In the genomic region with DNA sequence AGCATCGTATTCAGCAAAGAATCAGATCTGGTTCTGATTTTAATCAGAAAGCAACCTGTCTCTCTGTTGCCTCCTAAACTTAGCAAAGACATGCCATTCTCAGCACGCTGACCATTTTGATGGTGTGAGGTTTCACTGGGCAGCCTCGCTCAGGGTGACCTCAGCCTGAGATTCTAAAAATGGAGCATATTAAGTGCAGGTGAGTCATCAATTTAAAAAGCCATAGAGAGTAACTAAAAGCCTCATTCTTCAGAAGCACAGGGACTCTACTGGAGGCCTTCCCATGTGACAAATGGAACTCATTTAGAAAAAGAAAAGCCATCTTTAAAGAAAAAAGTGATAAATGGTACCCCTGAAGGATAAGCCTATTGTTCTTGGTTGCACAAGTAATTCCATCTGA, we compare ENCODE assay signal across 9 cellular contexts.
DNase-seq lines count a peak whose midpoint lies in the region; ATAC-seq and TF ChIP-seq lines count a peak whose summit lies in the region.
"Had no signal": no experiment of that assay in that cellular context is flagged by ENCODE, and none has a peak within 500 bp of the region (broad histone marks: within the 10 kb centered on the region; RNA-seq: fewer than 3 reads in every experiment).

No MANE protein-coding gene starts in this region.

- H3K27ac ChIP-seq in GM23248 (no peak overlapping the region), upper lobe of right lung (no peak overlapping the region)

- whole genome bisulfite sequencing in GM23248 (ENCODE audit: low coverage in 1 of 2, low lambda C conversion rate in 2 of 2, missing lambda C conversion rate in 2 of 2), 2 experiments, result 0 to 1% methylated on average over 3 of the region's 3 CpGs

- H3F3A ChIP-seq in GM23248 (ENCODE audit: insufficient read depth), result peaks cover 12% of the 10 kb centered on the region; the same call in 1 of the 2 replicates

- peak; percentile 92 for DNase-seq in GM23248
- peak; percentile 8 for DNase-seq in SW480 (ENCODE audit: low spot score)
- peak; percentile 25 for DNase-seq in left cardiac atrium
- no peak for DNase-seq in upper lobe of right lung
- DNase-seq in NCI-H345 treated with DMSO at 0.1 percent for 48 hours (lab: John Stamatoyannopoulos, UW; ENCODE audit: unreplicated experiment), result no peak
- DNase-seq: activated naive CD4-positive, alpha-beta T cell treated with Interleukin-2 at 50 U/mL for 16 hours; NCI-H2171 treated with DMSO at 0.1 percent for 48 hours had no signal

- no peak for TF ChIP-seq CTCF in upper lobe of right lung (IDR thresholded peaks at IDR 0.05)

- H3K4me2 ChIP-seq in GM23248 (ENCODE audit: unreplicated experiment), result peak overlapping the region; percentile 39

- H2AFZ ChIP-seq in GM23248, result no peak overlapping the region

- H3K79me2 ChIP-seq in GM23248 (ENCODE audit: insufficient read depth), result no peaks in the 10 kb centered on the region

- H3K4me3 ChIP-seq in GM23248 (0 out of 2 replicates have a peak overlapping the region, but pooled peaks have one; percentile 4), upper lobe of right lung (no peak overlapping the region)

- in situ Hi-C loops in GM23248 (cut with MboI), result no loop called here

- no peaks in the 10 kb centered on the region for H3K9me2 ChIP-seq in GM23248 (ENCODE audit: insufficient read depth)

- no peak overlapping the region for H3K9ac ChIP-seq in GM23248

- peak; percentile 90 for ATAC-seq in left cardiac atrium
- peak; percentile 76 for ATAC-seq in upper lobe of right lung
- ATAC-seq in HG02938 (IDR thresholded peaks at IDR 0.05; ENCODE audit: unreplicated experiment), result no peak
- ATAC-seq in HG02623 (IDR thresholded peaks at IDR 0.05; ENCODE audit: unreplicated experiment), result no peak

- no peaks in the 10 kb centered on the region for H3K9me3 ChIP-seq in GM23248 (ENCODE audit: low read depth)
- no peaks in the 10 kb centered on the region for H3K9me3 ChIP-seq in upper lobe of right lung

- H3K4me1 ChIP-seq in GM23248 (ENCODE audit: insufficient read depth) (peaks cover 15% of the 10 kb centered on the region), upper lobe of right lung (no peaks in the 10 kb centered on the region)

- no peaks in the 10 kb centered on the region for H3K27me3 ChIP-seq in GM23248 (replicated peaks; ENCODE audit: insufficient read depth)
- H3K27me3 ChIP-seq in upper lobe of right lung, result no peaks in the 10 kb centered on the region

- no peaks in the 10 kb centered on the region for H3K36me3 ChIP-seq in GM23248 (ENCODE audit: low read depth)
- H3K36me3 ChIP-seq in upper lobe of right lung, result no peaks in the 10 kb centered on the region

- intact Hi-C loops in left cardiac atrium (cut with DNase I) (no loop called here), upper lobe of right lung (cut with DNase I) (no loop called here)

- H4K20me1 ChIP-seq in GM23248 (ENCODE audit: insufficient read depth), result no peaks in the 10 kb centered on the region

Comparison
In these comparisons a context has a peak if more than half of its experiments do, and no peak if none do; other contexts are left out.
1. DNase-seq: peak in GM23248 (single experiment), SW480 (single experiment) and left cardiac atrium (single experiment); none in upper lobe of right lung (single experiment) and NCI-H345 treated with DMSO at 0.1 percent for 48 hours (single experiment).
2. ATAC-seq: peak in left cardiac atrium (2 of 2) and upper lobe of right lung (single experiment); none in HG02938 (single experiment) and HG02623 (single experiment).